In the genomic region with DNA sequence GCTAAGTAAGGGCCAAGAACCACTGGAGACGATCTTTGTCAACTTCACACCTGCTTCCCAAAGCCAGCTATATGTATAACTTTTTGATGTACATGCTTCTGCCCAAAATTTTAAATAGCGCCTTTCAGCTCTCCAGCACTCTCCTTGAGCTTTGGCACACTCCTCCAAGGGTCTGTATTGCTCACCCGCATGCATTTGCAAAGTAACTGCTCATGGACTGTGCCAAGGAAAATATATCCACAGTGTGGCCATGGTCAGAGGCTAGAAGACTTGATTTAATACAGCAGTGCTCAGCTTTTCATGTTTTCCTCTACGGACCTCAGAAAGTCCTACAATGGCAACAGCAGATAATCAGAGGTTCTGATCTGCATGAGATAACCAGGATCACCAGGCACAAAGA, we compare ENCODE assay signal across 16 cellular contexts.
"Had no signal": no experiment of that assay in that cellular context is flagged by ENCODE, and none has a peak within 500 bp of the region (broad histone marks: within the 10 kb centered on the region; RNA-seq: fewer than 3 reads in every experiment).

No MANE protein-coding gene starts in this region.

- H3K36me3 ChIP-seq: SJSA1 had no signal

- H3K27me3 ChIP-seq: SJSA1 had no signal

- H3K9me3 ChIP-seq: SJSA1 had no signal

- H3K4me3 ChIP-seq: SJSA1, SK-N-MC had no signal

- H3K27ac ChIP-seq: SJSA1 had no signal

- DNase-seq: KBM-7, NCI-H1092, NCI-H1105 treated with DMSO at 0.1 percent for 48 hours, NCI-H1417 treated with DMSO at 0.1 percent for 48 hours, NCI-H146, NCI-H1694 treated with DMSO at 0.1 percent for 48 hours, NCI-H1930, NCI-H2081, NCI-H2227 treated with DMSO at 0.1 percent for 48 hours, NCI-H524 treated with DMSO at 0.1 percent for 48 hours, NCI-H774, Right ventricle myocardium superior, RPMI8226, SIG-M5 had no signal
